In the genomic region with DNA sequence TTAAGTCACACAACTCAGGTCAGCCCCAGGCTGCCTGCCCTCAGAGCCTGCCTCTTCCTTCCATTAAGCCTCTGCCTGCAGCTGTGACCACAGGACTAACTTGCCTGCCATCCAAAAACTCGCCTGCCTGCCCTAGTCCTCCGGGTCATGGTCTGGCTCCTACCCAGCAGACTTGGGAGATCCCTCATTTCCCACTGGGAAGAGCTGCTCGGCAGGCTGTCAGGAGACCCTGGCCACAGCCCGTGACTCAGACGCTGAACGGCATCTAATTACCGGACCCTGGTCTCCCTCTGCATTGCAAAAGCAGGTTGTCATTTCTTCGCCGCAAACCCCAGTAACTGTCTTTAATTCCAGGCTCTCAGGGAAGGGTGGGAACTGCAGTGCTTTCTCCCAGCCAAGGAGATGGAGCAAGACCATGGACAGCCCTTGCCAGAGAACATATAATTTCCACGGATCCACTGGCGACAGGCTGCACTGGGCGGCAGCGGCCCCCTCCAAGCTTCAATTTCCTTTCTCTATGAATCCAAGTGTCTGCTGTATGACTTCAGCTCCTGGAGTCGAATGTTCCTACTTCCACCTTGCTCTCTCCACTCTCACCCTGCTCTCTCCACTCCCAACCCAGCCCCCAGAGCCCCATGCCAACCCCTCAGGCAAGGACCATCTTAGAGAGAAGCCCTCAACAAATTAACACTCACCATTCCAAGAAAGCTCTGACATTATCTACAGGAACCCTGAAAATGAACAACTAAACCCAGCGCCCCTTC, we compare ENCODE assay signal across 10 cellular contexts. TPM values are rescaled to one million over a fixed set of nuclear protein-coding genes. Genes with fewer than 3 reads are reported as not detected.
DNase-seq lines count a peak whose midpoint lies in the region; ATAC-seq lines count a peak whose summit lies in the region.
"Had no signal": no experiment of that assay in that cellular context is flagged by ENCODE, and none has a peak within 500 bp of the region (broad histone marks: within the 10 kb centered on the region; RNA-seq: fewer than 3 reads in every experiment).

No MANE protein-coding gene starts in this region.

- H3K4me3 ChIP-seq in skeletal muscle satellite cell (ENCODE audit: low read length), result peak overlapping the region; percentile 48
- H3K4me3 ChIP-seq: testis had no signal

- DNase-seq in GOT3 (lab: John Stamatoyannopoulos, UW), result peak; percentile 77
- peak; percentile 56 for DNase-seq in SKM-1 (lab: John Stamatoyannopoulos, UW; ENCODE audit: unreplicated experiment)
- no peak for DNase-seq in Right ventricle myocardium superior
- DNase-seq in NCI-H2196 (lab: John Stamatoyannopoulos, UW; ENCODE audit: unreplicated experiment), result no peak
- DNase-seq in NCI-H1694 treated with DMSO at 0.1 percent for 48 hours (lab: John Stamatoyannopoulos, UW), result no peak
- no peak for DNase-seq in KBM-7
- DNase-seq: activated naive CD4-positive, alpha-beta T cell treated with Interleukin-2 at 50 U/mL for 16 hours; testis had no signal

- in situ Hi-C loops in KBM-7 (cut with MboI; ENCODE audit: low pct_unique_long_range_greater_than_20kb, low sequenced_read_pairs), result no loop called here

- peaks cover 30% of the 10 kb centered on the region for H3K4me1 ChIP-seq in skeletal muscle satellite cell (ENCODE audit: control insufficient read depth, insufficient read depth, low read length)
- H3K4me1 ChIP-seq: testis had no signal

- H3K9ac ChIP-seq in skeletal muscle satellite cell (ENCODE audit: low read depth, low read length), result peak overlapping the region; percentile 65

- H3K4me2 ChIP-seq in skeletal muscle satellite cell (ENCODE audit: low read length), result peak overlapping the region; percentile 77

- ATAC-seq in Right ventricle myocardium superior (ENCODE audit: poor library complexity) (peak; percentile 24), GM21381 (IDR thresholded peaks at IDR 0.05; ENCODE audit: unreplicated experiment) (no peak)

- H3K36me3 ChIP-seq in skeletal muscle satellite cell (ENCODE audit: insufficient read depth, low read length), result no peaks in the 10 kb centered on the region

- H3K9me3 ChIP-seq in skeletal muscle satellite cell (replicated peaks; ENCODE audit: low read length), result no peaks in the 10 kb centered on the region
- H3K9me3 ChIP-seq: testis had no signal

- intact Hi-C loops in Right ventricle myocardium superior (cut with DNase I), result no loop called here

- H3K27me3 ChIP-seq in skeletal muscle satellite cell (ENCODE audit: control insufficient read depth, insufficient read depth, low read length), result peaks cover 35% of the 10 kb centered on the region
- H3K27me3 ChIP-seq: testis had no signal

RNA-seq across cellular contexts. Expression of gene OLFML2B, which starts 20.4 kb away (rescaled TPM):
- total RNA-seq in Right ventricle myocardium superior, result 2.2 TPM
- 11.4 and 16.5 TPM in 2 replicates for total RNA-seq in skeletal muscle satellite cell (2012; rRNA removed)

Comparison
In these comparisons a context has a peak if more than half of its experiments do, and no peak if none do; other contexts are left out.
1. DNase-seq: peak in GOT3 (single experiment) and SKM-1 (single experiment); none in Right ventricle myocardium superior (single experiment), NCI-H2196 (single experiment), NCI-H1694 treated with DMSO at 0.1 percent for 48 hours (single experiment) and KBM-7 (single experiment).